Comparison of ENCODE assay signal across 19 cellular contexts in genomic region chr22:40960137-40960536, GRCh38. TPM values are rescaled to one million over a fixed set of nuclear protein-coding genes. Genes with fewer than 3 reads are reported as not detected.
DNase-seq lines count a peak whose midpoint lies in the region; FAIRE-seq and TF ChIP-seq lines count a peak whose summit lies in the region.
"Had no signal": no experiment of that assay in that cellular context is flagged by ENCODE, and none has a peak within 500 bp of the region (broad histone marks: within the 10 kb centered on the region; RNA-seq: fewer than 3 reads in every experiment).

No MANE protein-coding gene starts in this region.

- peak overlapping the region; percentile 1 for H3K27ac Mint-ChIP-seq in T-helper 2 cell treated with Interferon-gamma antibody and Interleukin-4, amounts not matched to agents 5 μg/mL and 100 μg/mL, for 36 hours
- H3K27ac Mint-ChIP-seq in nephron progenitor cell: peak overlapping the region; percentile 1

- TF ChIP-seq CTCF in HEK293 (tag by site-specific recombination; IDR thresholded peaks at IDR 0.05) (no peak), bronchial epithelial cell (IDR thresholded peaks at IDR 0.05; ENCODE audit: insufficient read depth, low read length, severe bottlenecking) (no peak), nephron progenitor cell (IDR thresholded peaks at IDR 0.05) (no peak), GM10248 (IDR thresholded peaks at IDR 0.05; ENCODE audit: control extremely low read depth, extremely low read depth, low read depth, missing control alignments) (no peak)

- no peaks in the 10 kb centered on the region for H3K9me3 ChIP-seq in HEK293 (ENCODE audit: control insufficient read depth, insufficient read depth, low read depth, low read length)
- H3K9me3 ChIP-seq: A549, heart right ventricle had no signal

- peaks cover 49% of the 10 kb centered on the region for H3K36me3 Mint-ChIP-seq in T-helper 2 cell treated with Interferon-gamma antibody and Interleukin-4, amounts not matched to agents 5 μg/mL and 100 μg/mL, for 36 hours (ENCODE audit: low read depth)
- H3K36me3 Mint-ChIP-seq in nephron progenitor cell (ENCODE audit: low read depth): peaks cover 73% of the 10 kb centered on the region

- peaks cover 67 to 82% of the 10 kb centered on the region in 2 experiments for H3K36me3 ChIP-seq in HEK293 (ENCODE audit: control insufficient read depth in 2 of 2, insufficient read depth in 1 of 2, low read length in 2 of 2)
- peaks cover 14% of the 10 kb centered on the region for H3K36me3 ChIP-seq in bronchial epithelial cell (ENCODE audit: control insufficient read depth, insufficient read depth, low read length)

- H3K27ac ChIP-seq in HEK293 (ENCODE audit: extremely low read depth, low read depth, low read length): no peak overlapping the region
- H3K27ac ChIP-seq: A549, heart right ventricle had no signal

- H3K4me3 ChIP-seq in HEK293 (ENCODE audit: low read depth, low read length): no peak overlapping the region
- H3K4me3 ChIP-seq in bronchial epithelial cell (ENCODE audit: low read depth, low read length): no peak overlapping the region
- H3K4me3 ChIP-seq: A549, heart right ventricle had no signal

- CTCF ChIA-PET in HEK293 (lab: Yijun Ruan, JAX): interaction anchor here (0.7 kb wide), 1 partner anchor 75 kb away, joined by 5 read pairs; no protein-coding TSS in a partner anchor
- CTCF ChIA-PET in GM10248 (lab: Yijun Ruan, JAX): interaction anchor here (1.0 to 2.9 kb wide), 3 partner anchors 12 to 37 kb away, joined by 3 to 9 read pairs (median 7); no protein-coding TSS in a partner anchor

- POLR2A ChIA-PET in HEK293 (lab: Yijun Ruan, JAX): interaction anchor here (1.0 to 1.4 kb wide), 2 partner anchors 9 to 61 kb away, joined by 3 to 14 read pairs; partner anchors contain the start of gene RBX1
- POLR2A ChIA-PET in GM10248 (lab: Yijun Ruan, JAX): no interaction called here

- H3K4me1 Mint-ChIP-seq in T-helper 2 cell treated with Interferon-gamma antibody and Interleukin-4, amounts not matched to agents 5 μg/mL and 100 μg/mL, for 36 hours (ENCODE audit: low read depth): peaks cover 12% of the 10 kb centered on the region
- no peaks in the 10 kb centered on the region for H3K4me1 Mint-ChIP-seq in nephron progenitor cell

- H3K27me3 Mint-ChIP-seq in T-helper 2 cell treated with Interferon-gamma antibody and Interleukin-4, amounts not matched to agents 5 μg/mL and 100 μg/mL, for 36 hours (ENCODE audit: low read depth): no peaks in the 10 kb centered on the region
- no peaks in the 10 kb centered on the region for H3K27me3 Mint-ChIP-seq in nephron progenitor cell (ENCODE audit: low read depth, poor library complexity)

- H3K4me3 Mint-ChIP-seq in T-helper 2 cell treated with Interferon-gamma antibody and Interleukin-4, amounts not matched to agents 5 μg/mL and 100 μg/mL, for 36 hours: no peak overlapping the region
- H3K4me3 Mint-ChIP-seq in nephron progenitor cell: no peak overlapping the region
- H3K4me3 Mint-ChIP-seq: activated T-cell treated with anti-CD3 and anti-CD28 coated beads, Interleukin-2, amount 50 U/mL, for 4 hours had no signal

- FAIRE-seq in bronchial epithelial cell (lab: Jason Lieb, UNC): no peak
- FAIRE-seq: A549, GM18507 had no signal

- no peaks in the 10 kb centered on the region for H3K27me3 ChIP-seq in bronchial epithelial cell (ENCODE audit: control insufficient read depth, insufficient read depth, low read length)
- H3K27me3 ChIP-seq: heart right ventricle had no signal

- H3K4me1 ChIP-seq in HEK293 (ENCODE audit: control insufficient read depth, insufficient read depth, low read length): no peaks in the 10 kb centered on the region
- H3K4me1 ChIP-seq: A549 had no signal

- no peak for DNase-seq in T-helper 2 cell treated with Interferon-gamma antibody and Interleukin-4, amounts not matched to agents 5 μg/mL and 100 μg/mL, for 36 hours (ENCODE audit: low spot score)
- no peak for DNase-seq in T-helper 2 cell
- peak; percentile 31 for DNase-seq in bronchial epithelial cell (ENCODE audit: low read depth)
- no peak for DNase-seq in nephron progenitor cell
- DNase-seq in LoVo (ENCODE audit: low spot score): no peak
- DNase-seq in GM10248 (ENCODE audit: extremely low spot score): no peak
- no peak for DNase-seq in GM19240 (ENCODE audit: insufficient read length, low spot score)
- DNase-seq: activated T-cell treated with anti-CD3 and anti-CD28 coated beads, Interleukin-2, amount 50 U/mL, for 4 hours; amniotic stem cell; dermis blood vessel endothelial cell; heart right ventricle; kidney glomerular epithelial cell; NCI-H524; retina; substantia nigra; SW 1271 had no signal

- H3K9me3 Mint-ChIP-seq in T-helper 2 cell treated with Interferon-gamma antibody and Interleukin-4, amounts not matched to agents 5 μg/mL and 100 μg/mL, for 36 hours: no peaks in the 10 kb centered on the region
- H3K9me3 Mint-ChIP-seq in nephron progenitor cell: no peaks in the 10 kb centered on the region
- H3K9me3 Mint-ChIP-seq: activated T-cell treated with anti-CD3 and anti-CD28 coated beads, Interleukin-2, amount 50 U/mL, for 4 hours had no signal

TF ChIP-seq in HEK293, 187 proteins besides CTCF, POLR2A, EP300 and RAD21:
- TF ChIP-seq ZNF37A (tag by site-specific recombination; IDR thresholded peaks at IDR 0.05) (no peak), SP7 (tag by site-specific recombination; IDR thresholded peaks at IDR 0.05) (0 out of 2 replicates have a peak, but pooled peaks have one; percentile 33), ZNF398 (tag by site-specific recombination; IDR thresholded peaks at IDR 0.05) (peak; percentile 38; the same call in 1 of the 2 replicates)
TF ChIP-seq in HEK293: peak in this region for 2.

RNA-seq across cellular contexts. Expression of gene RBX1, which starts 9.0 kb away (rescaled TPM):
- total RNA-seq in bronchial epithelial cell: 35.8 and 45.7 TPM in 2 replicates
